ENCODE assay signal across 24 cellular contexts in the genomic region with DNA sequence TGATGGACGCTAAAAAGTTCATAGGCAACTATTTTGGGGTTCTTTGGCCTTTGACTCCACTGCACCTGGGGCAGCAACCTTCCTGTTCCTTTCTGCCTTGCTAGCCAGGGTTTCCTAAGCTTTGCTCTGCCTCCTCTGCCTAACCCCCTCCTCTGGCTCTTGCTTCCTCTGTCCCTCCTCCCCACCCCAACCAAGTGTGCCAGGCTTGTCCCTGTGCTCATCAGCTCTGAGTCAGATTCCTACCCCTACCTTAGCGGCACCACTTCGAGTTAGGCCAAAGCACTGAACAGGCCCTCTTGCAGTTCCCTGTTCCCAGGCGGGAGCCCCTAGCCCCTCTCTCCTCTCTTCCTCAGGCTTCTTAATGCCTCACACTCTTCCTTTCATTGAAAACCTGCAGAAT.
A peak's percentile ranks its signal among the peaks of the same experiment; 100 is the strongest.
DNase-seq lines count a peak whose midpoint lies in the region; ATAC-seq and TF ChIP-seq lines count a peak whose summit lies in the region.
"Had no signal": no experiment of that assay in that cellular context is flagged by ENCODE, and none has a peak within 500 bp of the region (broad histone marks: within the 10 kb centered on the region; RNA-seq: fewer than 3 reads in every experiment).

No MANE protein-coding gene starts in this region.

- H3K4me1 Mint-ChIP-seq in nephron (peaks cover 35% of the 10 kb centered on the region), osteocyte (ENCODE audit: unreplicated experiment) (no peaks in the 10 kb centered on the region)
- no peaks in the 10 kb centered on the region for H3K4me1 Mint-ChIP-seq in stimulated activated memory B cell treated with anti-CD40 and anti-IgM and Interleukin-4, amounts not matched to agents 10 μg/mL and 1 μg/mL and 100 μg/mL, for 72 hours

- intact Hi-C loops in esophagus squamous epithelium (cut with DNase I), result no loop called here

- WGBS in esophagus squamous epithelium, 2 donors, result 64 to 81% methylated on average over 4 of the region's 4 CpGs

- no peak for TF ChIP-seq POLR2A in esophagus squamous epithelium (IDR thresholded peaks at IDR 0.05)

- peak overlapping the region; percentile 74 to 86 (median 81) for H3K27ac Mint-ChIP-seq in nephron
- no peak overlapping the region for H3K27ac Mint-ChIP-seq in stimulated activated memory B cell treated with anti-CD40 and anti-IgM and Interleukin-4, amounts not matched to agents 10 μg/mL and 1 μg/mL and 100 μg/mL, for 72 hours
- H3K27ac Mint-ChIP-seq in osteocyte (ENCODE audit: unreplicated experiment), result no peak overlapping the region
- H3K27ac Mint-ChIP-seq: CD4-positive, alpha-beta T cell had no signal

- peak; percentile 11 for DNase-seq in iPS-NIHi11 (ENCODE audit: low spot score)
- no peak for DNase-seq in cerebellar nuclear complex (lab: John Stamatoyannopoulos, UW)
- no peak for DNase-seq in esophagus squamous epithelium (lab: John Stamatoyannopoulos, UW)
- no peak for DNase-seq in osteocyte (ENCODE audit: extremely low spot score, unreplicated experiment)
- DNase-seq in LoVo (ENCODE audit: low spot score), result no peak
- DNase-seq: AML-193; CD4-positive, alpha-beta T cell; GM23248; HCEC 1CT; Kasumi-1; MV-4-11; NCI-H1105; NCI-H1436 treated with DMSO at 0.1 percent for 48 hours; NCI-H187 treated with DMSO at 0.1 percent for 48 hours; NCI-H524 treated with DMSO at 0.1 percent for 48 hours; NK-92 treated with Interleukin-12 subunit alpha and Interleukin-12 subunit beta, amount 100 ng/mL, for 24 hours; PC-3; SK-N-SH had no signal

- H3K36me3 Mint-ChIP-seq in nephron (ENCODE audit: low read depth) (no peaks in the 10 kb centered on the region), osteocyte (ENCODE audit: unreplicated experiment) (no peaks in the 10 kb centered on the region)
- no peaks in the 10 kb centered on the region for H3K36me3 Mint-ChIP-seq in stimulated activated memory B cell treated with anti-CD40 and anti-IgM and Interleukin-4, amounts not matched to agents 10 μg/mL and 1 μg/mL and 100 μg/mL, for 72 hours

- ATAC-seq in stimulated activated memory B cell treated with anti-CD40 and anti-IgM and Interleukin-4, amounts not matched to agents 10 μg/mL and 1 μg/mL and 100 μg/mL, for 72 hours, result peak; percentile 27
- ATAC-seq: K562, PC-3 had no signal

- no peak for TF ChIP-seq CTCF in HEK293 (tag by site-specific recombination; IDR thresholded peaks at IDR 0.05)
- TF ChIP-seq CTCF in nephron (IDR thresholded peaks at IDR 0.05; ENCODE audit: unreplicated experiment in 3 of 3), result no peak
- TF ChIP-seq CTCF in esophagus squamous epithelium (IDR thresholded peaks at IDR 0.05), result no peak
- no peak for TF ChIP-seq CTCF in osteocyte (IDR thresholded peaks at IDR 0.05)

- no peaks in the 10 kb centered on the region for H3K27me3 ChIP-seq in esophagus squamous epithelium
- H3K27me3 ChIP-seq: BLaER1 treated with 17β-estradiol and CSF1 and Interleukin-3, amounts not matched to agents 10 nM and 100 nM had no signal

- H3K4me1 ChIP-seq in HEK293 (ENCODE audit: control insufficient read depth, insufficient read depth, low read length) (no peaks in the 10 kb centered on the region; the same call in none of the 2 replicates), esophagus squamous epithelium (no peaks in the 10 kb centered on the region)

- H3K4me3 ChIP-seq in HEK293 (ENCODE audit: low read depth, low read length) (no peak overlapping the region), esophagus squamous epithelium (no peak overlapping the region)
- H3K4me3 ChIP-seq: BLaER1 treated with 17β-estradiol and CSF1 and Interleukin-3, amounts not matched to agents 10 nM and 100 nM; GM23248; K562 had no signal

- no peaks in the 10 kb centered on the region for H3K36me3 ChIP-seq in HEK293 (ENCODE audit: control insufficient read depth in 2 of 2, insufficient read depth in 1 of 2, low read length in 2 of 2)
- no peaks in the 10 kb centered on the region for H3K36me3 ChIP-seq in esophagus squamous epithelium
- H3K36me3 ChIP-seq: BLaER1 treated with 17β-estradiol and CSF1 and Interleukin-3, amounts not matched to agents 10 nM and 100 nM had no signal

- H3K9me3 Mint-ChIP-seq in nephron, result no peaks in the 10 kb centered on the region
- H3K9me3 Mint-ChIP-seq in stimulated activated memory B cell treated with anti-CD40 and anti-IgM and Interleukin-4, amounts not matched to agents 10 μg/mL and 1 μg/mL and 100 μg/mL, for 72 hours, result no peaks in the 10 kb centered on the region
- H3K9me3 Mint-ChIP-seq in osteocyte (ENCODE audit: unreplicated experiment), result no peaks in the 10 kb centered on the region
- H3K9me3 Mint-ChIP-seq: CD4-positive, alpha-beta T cell had no signal

- CTCF ChIA-PET in HEK293 (lab: Yijun Ruan, JAX), result interaction anchor here (1.3 to 1.4 kb wide), 2 partner anchors 19 to 68 kb away, joined by 3 read pairs; no protein-coding TSS in a partner anchor

- H3K27me3 Mint-ChIP-seq in nephron (ENCODE audit: low read depth) (peaks cover 16% of the 10 kb centered on the region), osteocyte (ENCODE audit: unreplicated experiment) (peaks cover 8% of the 10 kb centered on the region)
- H3K27me3 Mint-ChIP-seq in stimulated activated memory B cell treated with anti-CD40 and anti-IgM and Interleukin-4, amounts not matched to agents 10 μg/mL and 1 μg/mL and 100 μg/mL, for 72 hours, result no peaks in the 10 kb centered on the region

- H3K4me3 Mint-ChIP-seq in nephron (no peak overlapping the region), osteocyte (ENCODE audit: unreplicated experiment) (no peak overlapping the region)
- no peak overlapping the region for H3K4me3 Mint-ChIP-seq in stimulated activated memory B cell treated with anti-CD40 and anti-IgM and Interleukin-4, amounts not matched to agents 10 μg/mL and 1 μg/mL and 100 μg/mL, for 72 hours
- H3K4me3 Mint-ChIP-seq: CD4-positive, alpha-beta T cell had no signal

- H3K9me3 ChIP-seq in HEK293 (ENCODE audit: control insufficient read depth, insufficient read depth, low read depth, low read length), result no peaks in the 10 kb centered on the region
- H3K9me3 ChIP-seq in esophagus squamous epithelium, result no peaks in the 10 kb centered on the region
- H3K9me3 ChIP-seq: BLaER1 treated with 17β-estradiol and CSF1 and Interleukin-3, amounts not matched to agents 10 nM and 100 nM; SK-N-SH had no signal

- POLR2A ChIA-PET in HEK293 (lab: Yijun Ruan, JAX), result no interaction called here

- no peak overlapping the region for H3K27ac ChIP-seq in HEK293 (ENCODE audit: extremely low read depth, low read depth, low read length)
- no peak overlapping the region for H3K27ac ChIP-seq in esophagus squamous epithelium
- H3K27ac ChIP-seq: BLaER1 treated with 17β-estradiol and CSF1 and Interleukin-3, amounts not matched to agents 10 nM and 100 nM; GM23248; HL-60 had no signal

TF ChIP-seq in HEK293, 187 proteins besides CTCF, POLR2A, EP300 and RAD21:
- TF ChIP-seq MZF1 (tag by site-specific recombination; IDR thresholded peaks at IDR 0.05; ENCODE audit: borderline replicate concordance) (no peak), ZNF555 (tag by site-specific recombination; conservative IDR thresholded peaks at IDR 0.05) (no peak), ZBTB7A (tag by site-specific recombination; IDR thresholded peaks at IDR 0.05; ENCODE audit: low read depth) (no peak), ZNF341 (tag by site-specific recombination; IDR thresholded peaks at IDR 0.05; ENCODE audit: low read depth) (peak; percentile 94)

Comparison
In these comparisons a context has a peak if more than half of its experiments do, and no peak if none do; other contexts are left out.
1. H3K27ac Mint-ChIP-seq: peak in nephron (3 of 3); none in stimulated activated memory B cell treated with anti-CD40 and anti-IgM and Interleukin-4, amounts not matched to agents 10 μg/mL and 1 μg/mL and 100 μg/mL, for 72 hours (single experiment) and osteocyte (single experiment).